In the genomic region with DNA sequence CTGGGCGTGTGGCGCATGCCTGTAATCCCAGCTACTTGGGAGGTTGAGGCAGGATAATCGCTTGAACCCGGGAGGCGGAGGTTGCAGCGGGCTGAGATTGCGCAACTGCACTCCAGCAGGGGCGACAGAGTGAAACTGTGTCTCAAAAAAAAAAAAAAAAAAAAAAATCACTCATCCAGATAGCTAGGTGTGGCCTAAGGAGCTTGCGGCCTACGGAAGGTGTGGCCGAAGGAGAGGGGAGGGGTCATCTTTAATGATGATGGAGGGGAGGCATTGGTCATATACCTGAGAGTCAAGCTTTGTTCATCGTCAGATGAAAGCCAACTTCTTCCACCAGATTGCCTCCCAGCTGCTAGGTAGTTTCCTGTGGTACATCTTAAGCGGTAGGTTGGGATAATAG, we compare ENCODE assay signal across 9 cellular contexts. TPM values are rescaled to one million over a fixed set of nuclear protein-coding genes. Genes with fewer than 3 reads are reported as not detected.
DNase-seq lines count a peak whose midpoint lies in the region; TF ChIP-seq lines count a peak whose summit lies in the region.
"Had no signal": no experiment of that assay in that cellular context is flagged by ENCODE, and none has a peak within 500 bp of the region (broad histone marks: within the 10 kb centered on the region; RNA-seq: fewer than 3 reads in every experiment).

No MANE protein-coding gene starts in this region.

- no peaks in the 10 kb centered on the region for H3K27me3 Mint-ChIP-seq in IgD-negative memory B cell

- H3K9me3 ChIP-seq in esophagus (ENCODE audit: control insufficient read depth in 2 of 2, insufficient read depth in 1 of 2, low read depth in 1 of 2, low read length in 1 of 2) (no peaks in the 10 kb centered on the region), parathyroid adenoma (ENCODE audit: control insufficient read depth, low read length) (no peaks in the 10 kb centered on the region)
- H3K9me3 ChIP-seq: SJSA1 had no signal

- 62 to 65% methylated on average over 13 of the region's 13 CpGs for WGBS in esophagus, 2 donors

- no peaks in the 10 kb centered on the region for H3K9me3 Mint-ChIP-seq in IgD-negative memory B cell

- DNase-seq in ELF-1 (ENCODE audit: low read depth, low spot score) = peak; percentile 35
- no peak for DNase-seq in G401 (ENCODE audit: low spot score)
- DNase-seq in putamen (ENCODE audit: low spot score) = no peak
- no peak for DNase-seq in germinal center (ENCODE audit: low spot score)

- peak overlapping the region; percentile 44 to 87 for H3K27ac ChIP-seq in esophagus (ENCODE audit: low read depth in 2 of 2, low read length in 1 of 2)
- H3K27ac ChIP-seq in parathyroid adenoma = no peak overlapping the region
- H3K27ac ChIP-seq: SJSA1 had no signal

- H2AFZ ChIP-seq in parathyroid adenoma = peak overlapping the region; percentile 68

- peak overlapping the region in 2 of 3 donors; percentile 52 for H3K27ac Mint-ChIP-seq in IgD-negative memory B cell

- TF ChIP-seq CTCF in parathyroid adenoma (IDR thresholded peaks at IDR 0.05) = no peak

- H3K79me2 ChIP-seq in parathyroid adenoma = peaks cover 5% of the 10 kb centered on the region

- H3K27me3 ChIP-seq in esophagus (ENCODE audit: control insufficient read depth in 1 of 2, insufficient read depth in 2 of 2, low read length in 2 of 2) (no peaks in the 10 kb centered on the region), parathyroid adenoma (ENCODE audit: control insufficient read depth, insufficient read depth, low read length) (no peaks in the 10 kb centered on the region)
- H3K27me3 ChIP-seq: SJSA1 had no signal

- H3K36me3 Mint-ChIP-seq in IgD-negative memory B cell = peaks cover 4% of the 10 kb centered on the region
- H3K36me3 Mint-ChIP-seq: brain had no signal

- peaks cover 22 to 39% (median 31%) of the 10 kb centered on the region in 3 donors for H3K4me1 Mint-ChIP-seq in IgD-negative memory B cell

- H3K4me3 ChIP-seq in esophagus (ENCODE audit: low read depth in 1 of 2, low read length in 2 of 2) (no peak overlapping the region), parathyroid adenoma (ENCODE audit: low read depth, low read length) (no peak overlapping the region)

- no peak overlapping the region for H3K4me2 ChIP-seq in parathyroid adenoma (ENCODE audit: low read length)

- peaks cover 0 to 8% of the 10 kb centered on the region in 2 donors for H3K36me3 ChIP-seq in esophagus (ENCODE audit: control insufficient read depth in 2 of 2, insufficient read depth in 2 of 2, low read length in 1 of 2)
- H3K36me3 ChIP-seq in parathyroid adenoma (ENCODE audit: control insufficient read depth, insufficient read depth, low read length) = no peaks in the 10 kb centered on the region

- H3K4me1 ChIP-seq in esophagus (ENCODE audit: control insufficient read depth in 2 of 2, insufficient read depth in 2 of 2, low read length in 1 of 2) (peaks cover 0 to 9% of the 10 kb centered on the region in 2 donors), parathyroid adenoma (peaks cover 23% of the 10 kb centered on the region)

- in situ Hi-C loops in G401 (cut with HindIII; ENCODE audit: low sequenced_read_pairs) = no loop called here

- peak overlapping the region in 2 of 4 donors; percentile 17 to 79 for H3K4me3 Mint-ChIP-seq in IgD-negative memory B cell

- no peak overlapping the region for H3K9ac ChIP-seq in parathyroid adenoma

RNA-seq across cellular contexts. Expression of gene PPARD, which starts 0.8 kb away (rescaled TPM):
- 8.4 TPM for polyA plus RNA-seq in IgD-negative memory B cell
- 10 to 100 TPM; 28.1 to 45.1 TPM for polyA plus RNA-seq in esophagus
- 2.8 and 4.2 TPM in 2 replicates for total RNA-seq in G401 (2014; rRNA removed; shearing (Covaris generic))

RNA-seq across cellular contexts. Expression of gene DEF6, which starts 43.9 kb away (rescaled TPM):
- polyA plus RNA-seq in IgD-negative memory B cell (122 TPM), esophagus (10 to 100 TPM; 25.2 to 38.6 TPM)
- 11.3 and 12.6 TPM in 2 replicates for total RNA-seq in G401 (2014; rRNA removed; shearing (Covaris generic))
